ENCODE assay signal across 34 cellular contexts in the genomic region with DNA sequence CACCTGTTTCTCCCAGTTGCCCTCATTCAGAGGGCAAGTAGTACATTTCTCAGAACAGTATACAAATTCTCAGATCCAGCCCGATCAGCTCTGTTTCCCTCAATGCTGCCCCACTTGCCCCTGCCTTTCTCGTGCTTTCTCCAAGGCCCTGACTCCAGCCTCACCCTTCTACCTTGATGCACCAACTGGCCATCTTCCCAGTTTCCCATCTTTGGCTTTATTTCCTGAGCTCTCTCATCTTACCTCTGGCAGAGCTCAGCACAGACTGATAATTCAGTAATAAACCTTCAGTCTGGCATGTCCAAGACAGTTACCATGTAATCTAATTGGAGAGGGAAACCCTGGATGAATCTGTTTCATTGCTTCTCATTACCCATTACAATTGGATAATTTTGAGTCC.
"Had no signal": no experiment of that assay in that cellular context is flagged by ENCODE, and none has a peak within 500 bp of the region (broad histone marks: within the 10 kb centered on the region; RNA-seq: fewer than 3 reads in every experiment).

No MANE protein-coding gene starts in this region.

- DNase-seq: Karpas-422, Kasumi-1, MG63, MM.1S, MV-4-11, NCI-H1048, NCI-H1092, NCI-H1092 treated with DMSO at 0.1 percent for 48 hours, NCI-H1105, NCI-H1105 treated with DMSO at 0.1 percent for 48 hours, NCI-H1417, NCI-H1417 treated with DMSO at 0.1 percent for 48 hours, NCI-H1436, NCI-H1436 treated with DMSO at 0.1 percent for 48 hours, NCI-H146, NCI-H1694, NCI-H1694 treated with DMSO at 0.1 percent for 48 hours, NCI-H187, NCI-H187 treated with DMSO at 0.1 percent for 48 hours, NCI-H1930, NCI-H2029, NCI-H2029 treated with DMSO at 0.1 percent for 48 hours, NCI-H2081, NCI-H2081 treated with DMSO at 0.1 percent for 48 hours, NCI-H2107, NCI-H2171, NCI-H2171 treated with DMSO at 0.1 percent for 48 hours, NCI-H2227 treated with DMSO at 0.1 percent for 48 hours, NCI-H226, NCI-H345, NCI-H446, NCI-H446 treated with DMSO at 0.1 percent for 48 hours, NCI-H510A had no signal

- H3K4me2 ChIP-seq: KMS-11 had no signal

- H3K36me3 ChIP-seq: MG63 had no signal

- H3K27me3 ChIP-seq: MG63 had no signal

- H3K4me3 ChIP-seq: MG63 had no signal

- H3K27ac ChIP-seq: KMS-11 had no signal

- H3K9me3 ChIP-seq: MG63 had no signal

- H3K9ac ChIP-seq: KMS-11 had no signal
